22 cellular contexts compared by ENCODE assay signal in the genomic region with DNA sequence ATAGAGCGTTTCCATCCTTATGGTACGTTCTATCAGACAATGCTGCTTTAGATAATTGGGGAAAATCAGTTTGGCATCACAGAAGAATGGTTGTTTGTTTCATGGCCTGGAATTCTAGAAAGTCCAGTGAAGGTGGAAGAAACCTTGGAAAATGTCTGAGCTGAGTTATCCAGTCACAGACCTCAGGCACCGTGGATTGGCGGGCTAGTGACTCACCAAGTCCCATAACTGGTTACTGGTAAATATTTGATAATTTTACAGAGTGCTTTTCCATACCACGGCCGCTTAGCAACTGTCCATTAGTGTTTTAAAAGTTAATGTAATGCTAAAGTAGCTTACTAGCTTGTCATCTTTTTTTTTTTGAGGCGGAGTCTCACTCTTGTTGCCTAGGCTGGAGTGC.
"Had no signal": no experiment of that assay in that cellular context is flagged by ENCODE, and none has a peak within 500 bp of the region (broad histone marks: within the 10 kb centered on the region; RNA-seq: fewer than 3 reads in every experiment).

No MANE protein-coding gene starts in this region.

- DNase-seq: activated CD4-positive, alpha-beta T cell treated with anti-CD3 and anti-CD28 coated beads, Interleukin-2, amount 10 ng/mL, durations not matched to agents 24 days and 14 days; activated CD4-positive, alpha-beta T cell treated with anti-CD3 and anti-CD28 coated beads, Interleukin-2, amount 50 U/mL, for 4 hours; activated CD8-positive, alpha-beta T cell treated with anti-CD3 and anti-CD28 coated beads for 36 hours; activated effector memory CD4-positive, alpha-beta T cell treated with anti-CD3 and anti-CD28 coated beads, Interleukin-2, amount 50 U/mL, for 16 hours; activated naive CD4-positive, alpha-beta T cell; activated naive CD8-positive, alpha-beta T cell treated with anti-CD3 and anti-CD28 coated beads, Interleukin-2, amount 10 ng/mL, durations not matched to agents 7 days and 5 days; activated T-cell treated with anti-CD3 and anti-CD28 coated beads, Interleukin-2, amount 50 U/mL, for 1 hour; activated T-cell treated with anti-CD3 and anti-CD28 coated beads, Interleukin-2, amount 50 U/mL, for 72 hours; amygdala; NCI-H1105; NCI-H1436; NCI-H1694; NCI-H2081 treated with DMSO at 0.1 percent for 48 hours; NCI-H345; NCI-H524 treated with DMSO at 0.1 percent for 48 hours; PC-9; Right ventricle myocardium superior; SJCRH30 had no signal

- H3K27ac ChIP-seq: ascending aorta, cardiac muscle cell, PC-9, SJCRH30, SK-N-MC had no signal

- H3K27me3 ChIP-seq: ascending aorta, cardiac muscle cell, SJCRH30 had no signal

- H3K36me3 ChIP-seq: ascending aorta, cardiac muscle cell, SJCRH30 had no signal

- H3K4me3 ChIP-seq: ascending aorta, cardiac muscle cell, PC-9, SJCRH30, SK-N-MC had no signal

- H3K4me1 ChIP-seq: ascending aorta, SJCRH30 had no signal

- ATAC-seq: activated CD8-positive, alpha-beta T cell treated with anti-CD3 and anti-CD28 coated beads for 36 hours; activated T-cell treated with anti-CD3 and anti-CD28 coated beads, Interleukin-2, amount 50 U/mL, for 72 hours; activated T-helper 17 cell treated with anti-CD3 and anti-CD28 coated beads, Interleukin-2, amount 50 U/mL, for 72 hours had no signal

- H3K9me3 ChIP-seq: ascending aorta, SJCRH30 had no signal
